Comparison of ENCODE assay signal across 5 cellular contexts in genomic region chr9:119859128-119859527, GRCh38.
"Had no signal": no experiment of that assay in that cellular context is flagged by ENCODE, and none has a peak within 500 bp of the region (broad histone marks: within the 10 kb centered on the region; RNA-seq: fewer than 3 reads in every experiment).

No MANE protein-coding gene starts in this region.

- H3K4me3 ChIP-seq: K562 had no signal

- H3K4me3 Mint-ChIP-seq: IgD-negative memory B cell had no signal

- H3K4me1 Mint-ChIP-seq: IgD-negative memory B cell had no signal

- H3K27ac ChIP-seq: HL-60 had no signal

- H3K27ac Mint-ChIP-seq: IgD-negative memory B cell had no signal

- ATAC-seq: HepG2, K562 had no signal

- DNase-seq: IMR-90 had no signal
